In genomic region chr5:92977766-92978555, GRCh38 we compare ENCODE assay signal across 26 cellular contexts.
DNase-seq lines count a peak whose midpoint lies in the region; ATAC-seq and TF ChIP-seq lines count a peak whose summit lies in the region.
"Had no signal": no experiment of that assay in that cellular context is flagged by ENCODE, and none has a peak within 500 bp of the region (broad histone marks: within the 10 kb centered on the region; RNA-seq: fewer than 3 reads in every experiment).

No MANE protein-coding gene starts in this region.

- CTCF ChIA-PET in mammary epithelial cell (lab: Charles Lee; ENCODE audit: low non-redundant PET) = no interaction called here

- H3K27ac ChIP-seq in mammary epithelial cell (ENCODE audit: insufficient read depth, low read depth, low read length) (no peak overlapping the region), breast epithelium (no peak overlapping the region), endodermal cell (ENCODE audit: low read depth, low read length) (peak overlapping the region; percentile 69), left ventricle myocardium inferior (replicated peaks) (no peak overlapping the region)
- H3K27ac ChIP-seq: prostate gland, SJSA1, stomach, transverse colon had no signal

- in situ Hi-C loops in mammary epithelial cell (cut with MboI; ENCODE audit: low sequenced_read_pairs in 2 of 2) = no loop called here

- H3K27me3 Mint-ChIP-seq in endodermal cell (ENCODE audit: insufficient read depth) (peaks cover 3% of the 10 kb centered on the region), nephron progenitor cell (ENCODE audit: low read depth, poor library complexity) (no peaks in the 10 kb centered on the region)
- H3K27me3 Mint-ChIP-seq: activated CD4-positive, alpha-beta T cell treated with anti-CD3 and anti-CD28 coated beads for 36 hours; activated naive CD4-positive, alpha-beta T cell treated with anti-CD3 and anti-CD28 coated beads, Interleukin-2, amount 10 ng/mL, durations not matched to agents 7 days and 5 days had no signal

- dilution Hi-C loops in mammary epithelial cell (cut with HindIII; ENCODE audit: low sequenced_read_pairs) = no loop called here

- H3K4me1 ChIP-seq in mammary epithelial cell (ENCODE audit: insufficient read depth, low read length) (no peaks in the 10 kb centered on the region), breast epithelium (no peaks in the 10 kb centered on the region), endodermal cell (ENCODE audit: control insufficient read depth, insufficient read depth, low read length) (peaks cover 14% of the 10 kb centered on the region), left ventricle myocardium inferior (no peaks in the 10 kb centered on the region)
- H3K4me1 ChIP-seq: prostate gland, SJSA1, transverse colon had no signal

- BruUV-seq in mammary epithelial cell (replicated peaks; lab: Mats Ljungman, UMichigan) = no TSS peak

- ATAC-seq in GM21367 (IDR thresholded peaks at IDR 0.05; ENCODE audit: unreplicated experiment) (no peak), GM18909 (IDR thresholded peaks at IDR 0.05; ENCODE audit: poor library complexity, unreplicated experiment) (no peak), GM21717 (IDR thresholded peaks at IDR 0.05; ENCODE audit: unreplicated experiment) (no peak)
- ATAC-seq: activated CD4-positive, alpha-beta T cell treated with anti-CD3 and anti-CD28 coated beads for 36 hours; HCT116; mucosa of descending colon had no signal

- DNase-seq in mammary epithelial cell (no peak), breast epithelium (ENCODE audit: low spot score in 2 of 2) (no peak), endodermal cell (no peak), nephron progenitor cell (no peak), left ventricle myocardium inferior (no peak)
- DNase-seq: activated CD4-positive, alpha-beta T cell treated with anti-CD3 and anti-CD28 coated beads for 36 hours; activated naive CD4-positive, alpha-beta T cell treated with anti-CD3 and anti-CD28 coated beads, Interleukin-2, amount 10 ng/mL, durations not matched to agents 7 days and 5 days; AML-193; amniotic stem cell; central memory CD4-positive, alpha-beta T cell; DMS79 treated with DMSO at 0.1 percent for 48 hours; Karpas-422; mucosa of descending colon; NCI-H1436 treated with DMSO at 0.1 percent for 48 hours; NCI-H2171; NCI-H510A treated with DMSO at 0.1 percent for 48 hours; NK-92 treated with Interleukin-12 subunit alpha and Interleukin-12 subunit beta, amount 100 ng/mL, for 24 hours; stimulated activated CD8-positive, alpha-beta memory T cell treated with anti-CD3 and anti-CD28 coated beads, Interleukin-4, amount 100 ng/mL, for 48 hours; stomach; transverse colon had no signal

- H3K9me3 ChIP-seq in mammary epithelial cell (replicated peaks; ENCODE audit: insufficient read depth, low read length) = no peaks in the 10 kb centered on the region
- H3K9me3 ChIP-seq in breast epithelium = no peaks in the 10 kb centered on the region
- H3K9me3 ChIP-seq in endodermal cell (ENCODE audit: control insufficient read depth, low read length) = no peaks in the 10 kb centered on the region
- no peaks in the 10 kb centered on the region for H3K9me3 ChIP-seq in left ventricle myocardium inferior (replicated peaks)
- H3K9me3 ChIP-seq: mucosa of descending colon, prostate gland, transverse colon had no signal

- no peak for TF ChIP-seq CTCF in mammary epithelial cell (conservative IDR thresholded peaks at IDR 0.05 in 1 of 2, IDR thresholded peaks at IDR 0.05 in 1 of 2; ENCODE audit: extremely low read depth in 1 of 2, insufficient read depth in 1 of 2, low read depth in 1 of 2, low read length in 2 of 2)
- no peak for TF ChIP-seq CTCF in breast epithelium (IDR thresholded peaks at IDR 0.05)
- TF ChIP-seq CTCF in endodermal cell (conservative IDR thresholded peaks at IDR 0.05) = no peak
- TF ChIP-seq CTCF in nephron progenitor cell (IDR thresholded peaks at IDR 0.05) = no peak
- no peak for TF ChIP-seq CTCF in left ventricle myocardium inferior (IDR thresholded peaks at IDR 0.05; ENCODE audit: borderline replicate concordance)

- peak overlapping the region; percentile 57 for H2AFZ ChIP-seq in mammary epithelial cell (ENCODE audit: low read depth, low read length)

- H3K4me2 ChIP-seq in mammary epithelial cell (ENCODE audit: insufficient read depth, low read depth, low read length) = no peak overlapping the region

- 68% methylated on average over 3 of the region's 3 CpGs for WGBS in mammary epithelial cell (ENCODE audit: low coverage, missing lambda C conversion rate)
- WGBS in endodermal cell (ENCODE audit: insufficient coverage in 1 of 2, insufficient read length in 1 of 2), 2 experiments = 88 to 92% methylated on average over 2 to 3 of the region's 3 CpGs

- no peak overlapping the region for H3K9ac ChIP-seq in mammary epithelial cell (ENCODE audit: insufficient read depth, low read length)
- H3K9ac ChIP-seq in endodermal cell (ENCODE audit: extremely low read depth, low read length, poor library complexity, severe bottlenecking) = no peak overlapping the region

- no peaks in the 10 kb centered on the region for H4K20me1 ChIP-seq in mammary epithelial cell (ENCODE audit: insufficient read depth, low read length)

- intact Hi-C loops in mammary epithelial cell (cut with micrococcal nuclease) (no loop called here), breast epithelium (cut with DNase I; ENCODE audit: low total_unique reads) (no loop called here), left ventricle myocardium inferior (cut with micrococcal nuclease) (no loop called here)

- no peaks in the 10 kb centered on the region for H3K36me3 Mint-ChIP-seq in endodermal cell (ENCODE audit: low read depth)
- H3K36me3 Mint-ChIP-seq in nephron progenitor cell (ENCODE audit: low read depth) = peaks cover 15% of the 10 kb centered on the region
- H3K36me3 Mint-ChIP-seq: activated naive CD4-positive, alpha-beta T cell treated with anti-CD3 and anti-CD28 coated beads, Interleukin-2, amount 10 ng/mL, durations not matched to agents 7 days and 5 days had no signal

- H3K27ac Mint-ChIP-seq in endodermal cell = no peak overlapping the region
- H3K27ac Mint-ChIP-seq in nephron progenitor cell = peak overlapping the region; percentile 96
- H3K27ac Mint-ChIP-seq: activated CD4-positive, alpha-beta T cell treated with anti-CD3 and anti-CD28 coated beads for 36 hours; activated naive CD4-positive, alpha-beta T cell treated with anti-CD3 and anti-CD28 coated beads, Interleukin-2, amount 10 ng/mL, durations not matched to agents 7 days and 5 days had no signal

- H3K27me3 ChIP-seq in mammary epithelial cell (ENCODE audit: insufficient read depth, low read length) = no peaks in the 10 kb centered on the region
- no peaks in the 10 kb centered on the region for H3K27me3 ChIP-seq in breast epithelium
- H3K27me3 ChIP-seq in endodermal cell (ENCODE audit: control insufficient read depth, insufficient read depth, low read length, poor library complexity, severe bottlenecking) = no peaks in the 10 kb centered on the region
- H3K27me3 ChIP-seq in left ventricle myocardium inferior (ENCODE audit: low read depth) = no peaks in the 10 kb centered on the region
- H3K27me3 ChIP-seq: SJSA1, stomach, transverse colon had no signal

- H3K36me3 ChIP-seq in mammary epithelial cell (ENCODE audit: insufficient read depth, low read length) = no peaks in the 10 kb centered on the region
- H3K36me3 ChIP-seq in breast epithelium = no peaks in the 10 kb centered on the region
- no peaks in the 10 kb centered on the region for H3K36me3 ChIP-seq in endodermal cell (ENCODE audit: control insufficient read depth, insufficient read depth, low read length)
- no peaks in the 10 kb centered on the region for H3K36me3 ChIP-seq in left ventricle myocardium inferior
- H3K36me3 ChIP-seq: prostate gland, SJSA1, stomach, transverse colon had no signal

- H3K4me3 ChIP-seq in mammary epithelial cell (replicated peaks in 1 of 3; ENCODE audit: insufficient read depth in 1 of 3, low read depth in 2 of 3, low read length in 3 of 3) (no peak overlapping the region), breast epithelium (no peak overlapping the region), endodermal cell (ENCODE audit: low read length) (no peak overlapping the region), left ventricle myocardium inferior (no peak overlapping the region)
- H3K4me3 ChIP-seq: mucosa of descending colon, prostate gland, SJSA1, stomach, transverse colon had no signal

- no peaks in the 10 kb centered on the region for H3K79me2 ChIP-seq in mammary epithelial cell (ENCODE audit: insufficient read depth, low read length)

- H3K4me3 Mint-ChIP-seq in endodermal cell (no peak overlapping the region), nephron progenitor cell (no peak overlapping the region)
- H3K4me3 Mint-ChIP-seq: activated CD4-positive, alpha-beta T cell treated with anti-CD3 and anti-CD28 coated beads for 36 hours; activated naive CD4-positive, alpha-beta T cell treated with anti-CD3 and anti-CD28 coated beads, Interleukin-2, amount 10 ng/mL, durations not matched to agents 7 days and 5 days had no signal

- H3K4me1 Mint-ChIP-seq in endodermal cell (peaks cover 10% of the 10 kb centered on the region), nephron progenitor cell (peaks cover 39% of the 10 kb centered on the region)
- H3K4me1 Mint-ChIP-seq: activated CD4-positive, alpha-beta T cell treated with anti-CD3 and anti-CD28 coated beads for 36 hours; activated naive CD4-positive, alpha-beta T cell treated with anti-CD3 and anti-CD28 coated beads, Interleukin-2, amount 10 ng/mL, durations not matched to agents 7 days and 5 days had no signal

- no peak for TF ChIP-seq POLR2A in breast epithelium (IDR thresholded peaks at IDR 0.05)

- H3K9me3 Mint-ChIP-seq in endodermal cell (no peaks in the 10 kb centered on the region), nephron progenitor cell (peaks cover 15% of the 10 kb centered on the region)
